ENCODE assay signal across 12 cellular contexts in genomic region chr19:7554990-7555864, GRCh38. TPM values are rescaled to one million over a fixed set of nuclear protein-coding genes. Genes with fewer than 3 reads are reported as not detected.
DNase-seq lines count a peak whose midpoint lies in the region; ATAC-seq, FAIRE-seq and TF ChIP-seq lines count a peak whose summit lies in the region.
"Had no signal": no experiment of that assay in that cellular context is flagged by ENCODE, and none has a peak within 500 bp of the region (broad histone marks: within the 10 kb centered on the region; RNA-seq: fewer than 3 reads in every experiment).

No MANE protein-coding gene starts in this region.

- no peak overlapping the region for H3K4me3 ChIP-seq in A673 (ENCODE audit: low read depth, low read length, poor library complexity, severe bottlenecking)
- H3K4me3 ChIP-seq: body of pancreas, spleen had no signal

- peaks cover 4% of the 10 kb centered on the region for H3K4me1 Mint-ChIP-seq in memory B cell

- no TSS peak for BruUV-seq in A673 (replicated peaks; lab: Mats Ljungman, UMichigan)

- no peaks in the 10 kb centered on the region for H3K9me3 Mint-ChIP-seq in memory B cell

- FAIRE-seq in GM18507 (lab: Jason Lieb, UNC), result no peak

- DNase-seq in A673 (ENCODE audit: low spot score) (peak; percentile 41), GM18507 (ENCODE audit: extremely low spot score, insufficient read length, low read depth) (peak; percentile 35), memory B cell (ENCODE audit: low spot score in 2 of 2) (no peak), globus pallidus (ENCODE audit: low spot score) (no peak), germinal center (ENCODE audit: low spot score) (no peak)
- peak; percentile 26 for DNase-seq in activated T-cell treated with anti-CD3 and anti-CD28 coated beads, Interleukin-2, amount 50 U/mL, for 1 hour
- DNase-seq: body of pancreas, spleen had no signal

- H3K4me3 Mint-ChIP-seq in memory B cell, result no peak overlapping the region

- H3K27ac Mint-ChIP-seq in memory B cell, result no peak overlapping the region

- no peak for TF ChIP-seq CTCF in A673 (conservative IDR thresholded peaks at IDR 0.05; ENCODE audit: low read depth, low read length)

- H3K36me3 ChIP-seq in A673 (ENCODE audit: insufficient read depth, low read length, poor library complexity, severe bottlenecking), result peaks cover 10% of the 10 kb centered on the region

- intact Hi-C loops in A673 (cut with micrococcal nuclease; ENCODE audit: unreplicated experiment), result no loop called here

- no peaks in the 10 kb centered on the region for H3K9me3 ChIP-seq in A673 (ENCODE audit: low read depth, low read length, poor library complexity, severe bottlenecking)
- H3K9me3 ChIP-seq: body of pancreas, Caco-2 had no signal

- ATAC-seq in memory B cell (ENCODE audit: low read depth), result peak; percentile 39
- ATAC-seq in HG02678 (IDR thresholded peaks at IDR 0.05; ENCODE audit: unreplicated experiment), result no peak
- ATAC-seq in HG02870 (IDR thresholded peaks at IDR 0.05; ENCODE audit: unreplicated experiment), result no peak
- ATAC-seq: body of pancreas had no signal

- CTCF ChIA-PET in A673 (lab: Charles Lee), result interaction anchor here (0.8 kb wide), 1 partner anchor 13 kb away, joined by 3 read pairs; no protein-coding TSS in a partner anchor

- POLR2A ChIA-PET in A673 (lab: Charles Lee; ENCODE audit: low non-redundant PET), result no interaction called here

- no peak overlapping the region for H3K27ac ChIP-seq in A673 (ENCODE audit: low read depth, low read length, poor library complexity, severe bottlenecking)
- H3K27ac ChIP-seq: body of pancreas, spleen had no signal

- H3K4me1 ChIP-seq in A673 (ENCODE audit: insufficient read depth, low read length, poor library complexity, severe bottlenecking), result no peaks in the 10 kb centered on the region
- H3K4me1 ChIP-seq: Caco-2 had no signal

- no peaks in the 10 kb centered on the region for H3K27me3 ChIP-seq in A673 (replicated peaks; ENCODE audit: insufficient read depth, low read depth, low read length, poor library complexity)
- H3K27me3 ChIP-seq: body of pancreas, spleen had no signal

- peaks cover 26% of the 10 kb centered on the region for H3K36me3 Mint-ChIP-seq in memory B cell

- H3K27me3 Mint-ChIP-seq in memory B cell, result no peaks in the 10 kb centered on the region

RNA-seq across cellular contexts. Expression of gene PNPLA6, which starts 19.7 kb away (rescaled TPM):
- 70.4 and 73.9 TPM in 2 replicates for total RNA-seq in A673 (2021)

RNA-seq across cellular contexts. Expression of gene MCOLN1, which starts 32.8 kb away (rescaled TPM):
- total RNA-seq in A673 (2021), result 25.7 and 28.4 TPM in 2 replicates

RNA-seq across cellular contexts. Expression of gene ZNF358, which starts 39.3 kb away (rescaled TPM):
- total RNA-seq in A673 (2021), result 44.1 and 48.2 TPM in 2 replicates

RNA-seq across cellular contexts. Expression of gene CAMSAP3, which starts 40.4 kb away (rescaled TPM):
- 1.2 and 3.4 TPM in 2 replicates for total RNA-seq in A673 (2021)
- total RNA-seq: LHCN-M2 had no signal

Comparison
In these comparisons a context has a peak if more than half of its experiments do, and no peak if none do; other contexts are left out.
1. DNase-seq: peak in A673 (single experiment), GM18507 (single experiment) and activated T-cell treated with anti-CD3 and anti-CD28 coated beads, Interleukin-2, amount 50 U/mL, for 1 hour (single experiment); none in memory B cell (0 of 2), globus pallidus (single experiment) and germinal center (single experiment).